25 cellular contexts compared by ENCODE assay signal in the genomic region with DNA sequence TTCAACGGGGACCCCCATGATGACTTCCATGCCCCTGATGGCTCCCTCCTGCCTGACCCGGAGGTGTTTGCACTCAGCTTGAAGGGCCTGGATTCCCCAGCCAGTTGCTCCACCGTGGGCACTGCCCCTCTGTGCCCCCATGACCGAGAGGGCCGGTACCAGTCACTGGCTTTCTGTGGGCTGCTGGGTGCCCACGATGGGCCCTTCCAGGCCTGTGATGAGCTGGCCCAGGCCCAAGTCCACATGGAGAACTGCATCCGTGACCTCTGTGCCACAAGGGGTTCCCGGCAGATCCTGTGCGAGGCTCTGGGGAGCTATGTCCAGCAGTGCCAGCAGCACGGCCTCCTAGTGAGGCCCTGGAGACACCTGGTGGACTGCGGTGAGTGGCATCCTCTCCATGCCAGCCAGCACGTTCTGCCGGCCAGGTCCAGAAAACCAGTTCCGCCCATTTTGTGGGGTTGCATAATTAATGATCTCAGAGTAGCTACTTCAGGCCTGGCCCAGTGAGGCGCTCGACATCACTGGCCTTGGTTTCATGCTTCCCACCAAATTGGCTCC. TPM values are rescaled to one million over a fixed set of nuclear protein-coding genes. Genes with fewer than 3 reads are reported as not detected.
"Had no signal": no experiment of that assay in that cellular context is flagged by ENCODE, and none has a peak within 500 bp of the region (broad histone marks: within the 10 kb centered on the region; RNA-seq: fewer than 3 reads in every experiment).

No MANE protein-coding gene starts in this region.

- DNase-seq: effector memory CD8-positive, alpha-beta T cell; gastrocnemius medialis; heart right ventricle; hypothalamus; islet precursor cell; left lung; mesenchymal stem cell; midbrain; nephron progenitor cell; sigmoid colon; stimulated activated CD4-positive, alpha-beta T cell treated with anti-CD3 and anti-CD28 coated beads, Interleukin-2, amount 100 ng/mL, for 24 hours; stimulated activated CD4-positive, alpha-beta T cell treated with anti-CD3 and anti-CD28 coated beads, Interleukin-4, amount 100 ng/mL, for 4 hours; stimulated activated naive B cell treated with anti-CD40 and anti-IgM and Interleukin-4, amounts not matched to agents 10 μg/mL and 1 μg/mL and 100 μg/mL, for 72 hours; stimulated activated naive CD8-positive, alpha-beta T cell treated with anti-CD3 and anti-CD28 coated beads, Interleukin-15, amount 100 ng/mL, for 72 hours; trophoblast cell had no signal

- H3K4me3 ChIP-seq: esophagus muscularis mucosa, gastrocnemius medialis, heart right ventricle, left lung, lung, sigmoid colon, skin epidermis, thoracic aorta had no signal

- H3K36me3 ChIP-seq: esophagus muscularis mucosa, gastrocnemius medialis, heart right ventricle, left lung, neutrophil, sigmoid colon, thoracic aorta had no signal

- H3K27me3 ChIP-seq: esophagus muscularis mucosa, gastrocnemius medialis, heart right ventricle, left lung, neutrophil, sigmoid colon had no signal

- H3K4me1 ChIP-seq: esophagus muscularis mucosa, gastrocnemius medialis, heart right ventricle, left lung, sigmoid colon had no signal

- ATAC-seq: effector memory CD8-positive, alpha-beta T cell; heart right ventricle; left lung; stimulated activated naive B cell treated with anti-CD40 and anti-IgM and Interleukin-4, amounts not matched to agents 10 μg/mL and 1 μg/mL and 100 μg/mL, for 72 hours; stimulated activated naive CD8-positive, alpha-beta T cell treated with anti-CD3 and anti-CD28 coated beads, Interleukin-15, amount 100 ng/mL, for 72 hours had no signal

- H3K27ac ChIP-seq: epithelial cell of prostate, esophagus muscularis mucosa, gastrocnemius medialis, heart right ventricle, left lung, neutrophil, sigmoid colon, skin epidermis, thoracic aorta had no signal

- H3K9me3 ChIP-seq: esophagus muscularis mucosa, gastrocnemius medialis, heart right ventricle, left lung, neutrophil, sigmoid colon, thoracic aorta had no signal

RNA-seq across cellular contexts. Expression of a gene that starts 34.9 kb away (rescaled TPM):
- total RNA-seq: fibroblast of villous mesenchyme, osteocyte, pulmonary artery endothelial cell had no signal

RNA-seq across cellular contexts. Expression of a gene that starts 39.2 kb away (rescaled TPM):
- total RNA-seq: fibroblast of villous mesenchyme, osteocyte, pulmonary artery endothelial cell, urinary bladder had no signal

RNA-seq across cellular contexts. Expression of a gene that starts 54.2 kb away (rescaled TPM):
- total RNA-seq: fibroblast of villous mesenchyme, pulmonary artery endothelial cell had no signal

RNA-seq across cellular contexts. Expression of a gene that starts 57.9 kb away (rescaled TPM):
- total RNA-seq: fibroblast of villous mesenchyme had no signal
